In the genomic region with DNA sequence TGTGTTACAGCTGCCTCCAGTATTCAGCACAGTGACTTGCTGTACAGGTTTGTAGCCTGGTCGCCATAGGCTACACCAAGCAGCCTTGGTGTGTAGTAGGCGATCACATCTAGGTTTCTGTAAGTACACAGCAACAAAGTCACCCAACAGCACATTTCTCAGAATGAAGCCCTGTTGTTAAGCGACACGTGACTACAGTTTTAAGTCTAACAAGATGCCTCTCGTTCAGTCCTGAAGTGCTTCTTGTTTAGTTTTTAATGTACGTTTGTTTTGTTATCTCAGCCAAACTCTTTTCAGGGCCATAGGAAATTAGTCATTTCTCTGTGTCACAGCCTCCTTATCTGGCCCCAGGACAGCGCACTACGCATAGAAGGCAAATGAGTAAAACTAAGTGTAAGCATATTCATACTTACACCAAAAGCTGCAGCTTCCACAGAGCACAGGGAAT, we compare ENCODE assay signal across 8 cellular contexts. TPM values are rescaled to one million over a fixed set of nuclear protein-coding genes. Genes with fewer than 3 reads are reported as not detected.
DNase-seq lines count a peak whose midpoint lies in the region; ATAC-seq and TF ChIP-seq lines count a peak whose summit lies in the region.

No MANE protein-coding gene starts in this region.

- no peaks in the 10 kb centered on the region for H4K20me1 ChIP-seq in PC-3 (ENCODE audit: low read length)

- intact Hi-C loops in PC-3 (cut with micrococcal nuclease) = no loop called here
- intact Hi-C loops in sciatic nerve (cut with DNase I) = no loop called here

- no peaks in the 10 kb centered on the region for H3K9me3 ChIP-seq in PC-3 (ENCODE audit: low read length)
- no peaks in the 10 kb centered on the region for H3K9me3 ChIP-seq in effector memory CD4-positive, alpha-beta T cell (ENCODE audit: control insufficient read depth, low read length)

- H3K4me3 ChIP-seq in PC-3 (ENCODE audit: low read length) = no peak overlapping the region
- H3K4me3 ChIP-seq in effector memory CD4-positive, alpha-beta T cell (ENCODE audit: insufficient read depth, low read depth, low read length, poor library complexity, severe bottlenecking) = no peak overlapping the region

- peak overlapping the region; percentile 51 for H3K27ac ChIP-seq in PC-3 (ENCODE audit: low read length)
- peak overlapping the region; percentile 96 for H3K27ac ChIP-seq in effector memory CD4-positive, alpha-beta T cell (ENCODE audit: insufficient read depth, low read length, poor library complexity, severe bottlenecking)

- ATAC-seq in GM21526 (IDR thresholded peaks at IDR 0.05; ENCODE audit: low FRiP score, unreplicated experiment) (peak; percentile 33), PC-3 (peak; percentile 85), sciatic nerve (no peak)

- no peaks in the 10 kb centered on the region for H3K36me3 ChIP-seq in PC-3 (ENCODE audit: low read depth, low read length)
- no peaks in the 10 kb centered on the region for H3K36me3 ChIP-seq in effector memory CD4-positive, alpha-beta T cell (ENCODE audit: control insufficient read depth, insufficient read depth, low read length)

- BruUV-seq in PC-3 (replicated peaks; lab: Mats Ljungman, UMichigan) = no TSS peak

- H3K27me3 ChIP-seq in PC-3 (ENCODE audit: low read length) = no peaks in the 10 kb centered on the region
- no peaks in the 10 kb centered on the region for H3K27me3 ChIP-seq in effector memory CD4-positive, alpha-beta T cell (replicated peaks; ENCODE audit: control insufficient read depth, insufficient read depth, low read length, poor library complexity, severe bottlenecking)

- H3K79me2 ChIP-seq in PC-3 (ENCODE audit: low read length) = no peaks in the 10 kb centered on the region

- no peak overlapping the region for H2AFZ ChIP-seq in PC-3 (ENCODE audit: low read length)

- CTCF ChIA-PET in PC-3 (lab: Charles Lee) = no interaction called here

- in situ Hi-C loops in KBM-7 (cut with MboI; ENCODE audit: low pct_unique_long_range_greater_than_20kb, low sequenced_read_pairs) = no loop called here

- H3K4me2 ChIP-seq in PC-3 (ENCODE audit: low read length) = 0 out of 2 replicates have a peak overlapping the region, but pooled peaks have one; percentile 22

- DNase-seq in AG20443 (ENCODE audit: low spot score) = peak; percentile 58
- peak; percentile 48 for DNase-seq in PC-3
- peak in 1 of 3 donors; percentile 53 for DNase-seq in effector memory CD4-positive, alpha-beta T cell
- peak; percentile 52 to 58 for DNase-seq in stimulated activated CD4-positive, alpha-beta T cell treated with anti-CD3 and anti-CD28 coated beads, Interleukin-2, amount 100 ng/mL, for 24 hours
- DNase-seq in KBM-7 = no peak
- DNase-seq in T1000 (lab: John Stamatoyannopoulos, UW) = no peak
- DNase-seq in sciatic nerve (ENCODE audit: low spot score) = no peak

- H3K4me1 ChIP-seq in PC-3 (ENCODE audit: insufficient read depth, low read length) = peaks cover 22% of the 10 kb centered on the region
- peaks cover 96% of the 10 kb centered on the region for H3K4me1 ChIP-seq in effector memory CD4-positive, alpha-beta T cell (ENCODE audit: control insufficient read depth, insufficient read depth, low read length, poor library complexity, severe bottlenecking)

- no peaks in the 10 kb centered on the region for H3F3A ChIP-seq in PC-3 (ENCODE audit: low read length, unreplicated experiment)

- no peak for TF ChIP-seq CTCF in PC-3 (conservative IDR thresholded peaks at IDR 0.05; ENCODE audit: low read depth, low read length)

- POLR2A ChIA-PET in PC-3 (lab: Charles Lee; ENCODE audit: unreplicated experiment) = no interaction called here

- no peaks in the 10 kb centered on the region for H3K9me2 ChIP-seq in PC-3 (replicated peaks; ENCODE audit: low read length)

- no peak overlapping the region for H3K9ac ChIP-seq in PC-3 (ENCODE audit: low read length)

RNA-seq across cellular contexts. Expression of a gene that starts 50.0 kb away (rescaled TPM):
- not detected in 2 replicates for total RNA-seq in PC-3 (2014; rRNA removed)
- 19.5 TPM for total RNA-seq in sciatic nerve

Comparison
In these comparisons a context has a peak if more than half of its experiments do, and no peak if none do; other contexts are left out.
1. DNase-seq: peak in AG20443 (single experiment), PC-3 (single experiment) and stimulated activated CD4-positive, alpha-beta T cell treated with anti-CD3 and anti-CD28 coated beads, Interleukin-2, amount 100 ng/mL, for 24 hours (2 of 2); none in KBM-7 (single experiment), T1000 (single experiment) and sciatic nerve (single experiment).
2. RNA of a gene that starts 50.0 kb away (total RNA-seq): 19.5 TPM in sciatic nerve (single experiment); not detected in PC-3; every median in the first group is over 10 times any median in the second.